ENCODE assay signal across 17 cellular contexts in the genomic region with DNA sequence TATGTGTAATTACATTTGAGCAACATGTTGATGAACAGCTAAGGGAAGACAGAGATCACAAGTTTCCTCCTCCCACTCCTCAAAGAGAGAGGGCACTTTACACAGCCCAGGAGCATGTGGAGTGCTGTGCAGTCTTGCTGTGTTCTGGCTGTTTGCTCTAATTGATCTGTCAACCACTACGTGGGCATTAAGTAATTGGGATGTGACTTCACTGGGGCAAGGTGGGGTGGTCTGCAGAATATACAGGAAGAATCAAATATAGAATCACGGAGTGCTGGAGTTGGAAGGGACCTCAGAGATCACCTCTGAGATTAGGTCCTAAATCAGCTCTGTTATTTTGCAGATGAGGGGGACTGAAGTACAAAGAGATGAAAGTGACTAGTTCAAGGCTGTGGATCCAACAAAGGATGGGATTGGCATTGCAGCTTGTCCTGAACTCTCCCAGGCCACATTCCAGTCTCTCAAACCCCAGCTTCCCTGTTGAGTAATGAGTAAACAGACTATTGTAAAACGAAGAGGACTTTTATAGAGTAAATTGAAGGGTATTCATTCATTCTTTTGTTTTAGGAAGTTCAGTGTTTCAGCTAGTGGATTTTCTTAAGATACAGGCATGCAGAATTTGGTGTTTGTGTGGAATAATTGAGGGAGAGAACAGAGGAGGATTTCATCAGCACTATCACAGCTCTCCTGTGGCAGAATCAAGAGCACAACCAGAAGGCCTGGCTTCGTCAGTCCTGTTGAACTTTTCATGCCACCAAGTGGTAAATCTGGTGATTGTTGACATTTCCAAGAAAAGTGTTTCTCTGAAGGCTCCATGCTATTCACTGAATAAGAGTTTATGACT. TPM values are rescaled to one million over a fixed set of nuclear protein-coding genes. Genes with fewer than 3 reads are reported as not detected.
DNase-seq lines count a peak whose midpoint lies in the region; ATAC-seq and TF ChIP-seq lines count a peak whose summit lies in the region.
"Had no signal": no experiment of that assay in that cellular context is flagged by ENCODE, and none has a peak within 500 bp of the region (broad histone marks: within the 10 kb centered on the region; RNA-seq: fewer than 3 reads in every experiment).

No MANE protein-coding gene starts in this region.

- H3K9me3 ChIP-seq in A673 (ENCODE audit: low read depth, low read length, poor library complexity, severe bottlenecking) (no peaks in the 10 kb centered on the region), HUES64 (ENCODE audit: insufficient read depth, low read depth, low read length) (no peaks in the 10 kb centered on the region), right cardiac atrium (ENCODE audit: control insufficient read depth, low read length) (no peaks in the 10 kb centered on the region)
- H3K9me3 ChIP-seq: tibial nerve had no signal

- CTCF ChIA-PET in A673 (lab: Charles Lee), result no interaction called here

- peak; percentile 34 for DNase-seq in A673 (ENCODE audit: low spot score)
- DNase-seq in astrocyte of the spinal cord (ENCODE audit: low read depth, low spot score), result peak; percentile 17
- peak; percentile 48 for DNase-seq in medulla oblongata (ENCODE audit: extremely low spot score)
- DNase-seq in globus pallidus (ENCODE audit: low spot score), result no peak
- no peak for DNase-seq in right cardiac atrium
- DNase-seq: ACHN; activated CD4-positive, alpha-beta T cell treated with anti-CD3 and anti-CD28 coated beads, Interleukin-2, amount 50 U/mL, for 48 hours; activated effector memory CD4-positive, alpha-beta T cell treated with anti-CD3 and anti-CD28 coated beads, Interleukin-2, amount 50 U/mL, for 16 hours; glutamatergic neuron; NCI-H1092 treated with DMSO at 0.1 percent for 48 hours; NCI-H345; occipital lobe had no signal

- H3K27ac ChIP-seq in A673 (ENCODE audit: low read depth, low read length, poor library complexity, severe bottlenecking), result peak overlapping the region; percentile 40
- H3K27ac ChIP-seq in HUES64 (ENCODE audit: low read depth, low read length), result peak overlapping the region; percentile 88; the same call in 1 of the 2 replicates
- H3K27ac ChIP-seq in right cardiac atrium (ENCODE audit: low read length), result no peak overlapping the region

- intact Hi-C loops in A673 (cut with micrococcal nuclease; ENCODE audit: unreplicated experiment), result no loop called here
- intact Hi-C loops in right cardiac atrium (cut with DNase I), result no loop called here

- TF ChIP-seq CTCF in A673 (conservative IDR thresholded peaks at IDR 0.05; ENCODE audit: low read depth, low read length), result no peak
- TF ChIP-seq CTCF in astrocyte of the spinal cord (IDR thresholded peaks at IDR 0.05; ENCODE audit: low read depth, low read length), result no peak

- no peak overlapping the region for H3K9ac ChIP-seq in HUES64 (ENCODE audit: low read depth, low read length)

- in situ Hi-C loops in astrocyte of the spinal cord (cut with HindIII; ENCODE audit: low sequenced_read_pairs), result no loop called here

- no peaks in the 10 kb centered on the region for H3K36me3 ChIP-seq in A673 (ENCODE audit: insufficient read depth, low read length, poor library complexity, severe bottlenecking)
- H3K36me3 ChIP-seq in HUES64 (ENCODE audit: insufficient read depth, low read length), result no peaks in the 10 kb centered on the region
- H3K36me3 ChIP-seq: tibial nerve had no signal

- 7% methylated on average over 4 of the region's 4 CpGs for WGBS in HUES64
- 48% methylated on average over 4 of the region's 4 CpGs for WGBS in right cardiac atrium

- POLR2A ChIA-PET in A673 (lab: Charles Lee; ENCODE audit: low non-redundant PET), result no interaction called here

- no peak overlapping the region for H3K4me3 ChIP-seq in A673 (ENCODE audit: low read depth, low read length, poor library complexity, severe bottlenecking)
- peak overlapping the region; percentile 22; the same call in 1 of the 2 replicates for H3K4me3 ChIP-seq in HUES64 (ENCODE audit: low read length)
- H3K4me3 ChIP-seq in astrocyte of the spinal cord (ENCODE audit: low read depth, low read length), result no peak overlapping the region
- H3K4me3 ChIP-seq in right cardiac atrium (ENCODE audit: low read length), result no peak overlapping the region
- H3K4me3 ChIP-seq: tibial nerve had no signal

- ATAC-seq in HG02642 (IDR thresholded peaks at IDR 0.05; ENCODE audit: poor library complexity, unreplicated experiment), result no peak
- ATAC-seq in GM18502 (IDR thresholded peaks at IDR 0.05; ENCODE audit: poor library complexity, unreplicated experiment), result no peak
- no peak for ATAC-seq in right cardiac atrium

- H3K4me1 ChIP-seq in A673 (ENCODE audit: insufficient read depth, low read length, poor library complexity, severe bottlenecking) (peaks cover 32% of the 10 kb centered on the region), HUES64 (ENCODE audit: insufficient read depth, low read length) (peaks cover 29% of the 10 kb centered on the region), right cardiac atrium (ENCODE audit: control insufficient read depth, insufficient read depth, low read length) (no peaks in the 10 kb centered on the region)

- BruUV-seq in A673 (replicated peaks; lab: Mats Ljungman, UMichigan), result no TSS peak

- H3K27me3 ChIP-seq in A673 (replicated peaks; ENCODE audit: insufficient read depth, low read depth, low read length, poor library complexity) (no peaks in the 10 kb centered on the region), HUES64 (ENCODE audit: insufficient read depth, low read length) (peaks cover 7% of the 10 kb centered on the region; the same call in 1 of the 2 replicates), right cardiac atrium (ENCODE audit: control insufficient read depth, insufficient read depth) (no peaks in the 10 kb centered on the region)
- H3K27me3 ChIP-seq: tibial nerve had no signal

RNA-seq across cellular contexts. Expression of a gene that starts 22.4 kb away (rescaled TPM):
- 24.7 and 28.0 TPM in 2 replicates for total RNA-seq in A673 (2021)
- polyA plus RNA-seq in HUES64 (2013, experiment 1 of 2), result 5.1 TPM
- polyA plus RNA-seq in HUES64 (2013, experiment 2 of 2), result 6.4 TPM
- 1 to 10 TPM; 1.4 to 4.5 (median 4.3) TPM for total RNA-seq in right cardiac atrium
- polyA plus RNA-seq in right cardiac atrium, result 0.86 TPM
- total RNA-seq: T-helper 2 cell treated with Interferon-gamma antibody and Interleukin-4, amounts not matched to agents 100 ng/mL and 5 ng/mL, for 36 hours had no signal

Comparison
In these comparisons a context has a peak if more than half of its experiments do, and no peak if none do; other contexts are left out.
1. DNase-seq: peak in A673 (single experiment), astrocyte of the spinal cord (single experiment) and medulla oblongata (single experiment); none in globus pallidus (single experiment) and right cardiac atrium (0 of 3).